ENCODE assay signal across 19 cellular contexts in genomic region chr7:90877201-90877600, GRCh38.
DNase-seq lines count a peak whose midpoint lies in the region; ATAC-seq, FAIRE-seq and TF ChIP-seq lines count a peak whose summit lies in the region.
"Had no signal": no experiment of that assay in that cellular context is flagged by ENCODE, and none has a peak within 500 bp of the region (broad histone marks: within the 10 kb centered on the region; RNA-seq: fewer than 3 reads in every experiment).

No MANE protein-coding gene starts in this region.

- intact Hi-C loops in K562 (cut with micrococcal nuclease): no loop called here
- intact Hi-C loops in uterus (cut with DNase I; ENCODE audit: low total_unique reads): no loop called here

- WGBS in K562 (ENCODE audit: insufficient coverage, low coverage, missing lambda C conversion rate): 2% methylated on average over 2 of the region's 2 CpGs

- BruUV-seq in K562 (replicated peaks; lab: Mats Ljungman, UMichigan): no TSS peak

- no peak for FAIRE-seq in K562 (lab: Jason Lieb, UNC)

- H3K4me3 ChIP-seq in K562: no peak overlapping the region
- no peak overlapping the region for H3K4me3 ChIP-seq in uterus
- H3K4me3 ChIP-seq: Peyer's patch had no signal

- no peaks in the 10 kb centered on the region for H3K36me3 ChIP-seq in K562 (ENCODE audit: control insufficient read depth, insufficient read depth, low read length)
- no peaks in the 10 kb centered on the region for H3K36me3 ChIP-seq in uterus
- H3K36me3 ChIP-seq: Peyer's patch had no signal

- no peaks in the 10 kb centered on the region for H3K9me1 ChIP-seq in K562 (ENCODE audit: control insufficient read depth, insufficient read depth, low read length)

- H3K4me1 ChIP-seq in K562 (replicated peaks in 1 of 2; ENCODE audit: control insufficient read depth in 2 of 2, insufficient read depth in 2 of 2, low read length in 2 of 2) (no peaks in the 10 kb centered on the region), uterus (no peaks in the 10 kb centered on the region)
- H3K4me1 ChIP-seq: Peyer's patch had no signal

- no peaks in the 10 kb centered on the region; the same call in 1 of the 2 replicates for H3K9me3 ChIP-seq in K562 (replicated peaks; ENCODE audit: control insufficient read depth, insufficient read depth, low read depth, low read length)
- no peaks in the 10 kb centered on the region for H3K9me3 ChIP-seq in uterus
- H3K9me3 ChIP-seq: Peyer's patch had no signal

- no peak overlapping the region for H3K9ac ChIP-seq in K562 (ENCODE audit: insufficient read depth in 1 of 2, low read depth in 2 of 2, low read length in 2 of 2)

- no peak for TF ChIP-seq RAD21 in K562 (CRISPR knock-in tag; conservative IDR thresholded peaks at IDR 0.05 in 1 of 2, IDR thresholded peaks at IDR 0.05 in 1 of 2)

- no peak overlapping the region for H3K4me2 ChIP-seq in K562 (ENCODE audit: insufficient read depth, low read length)

- POLR2A ChIA-PET in K562 (lab: Yijun Ruan, JAX): no interaction called here

- TF ChIP-seq EP300 in K562 (IDR thresholded peaks at IDR 0.05; ENCODE audit: low read length): no peak

- TF ChIP-seq CTCF in K562 (IDR thresholded peaks at IDR 0.05 in 2 of 3, conservative IDR thresholded peaks at IDR 0.05 in 1 of 3; ENCODE audit: insufficient read depth in 2 of 3, low read depth in 1 of 3, low read length in 3 of 3) (no peak), uterus (IDR thresholded peaks at IDR 0.05) (no peak)

- CTCF ChIA-PET in K562 (lab: Yijun Ruan, JAX; ENCODE audit: low intra/inter-chr PET ratio): no interaction called here

- H4K20me1 ChIP-seq in K562 (replicated peaks; ENCODE audit: control insufficient read depth, insufficient read depth, low read length): no peaks in the 10 kb centered on the region

- in situ Hi-C loops in K562 (cut with MboI): no loop called here

- no peak overlapping the region for H2AFZ ChIP-seq in K562 (ENCODE audit: low read depth, low read length)

- no peak overlapping the region for H3K27ac ChIP-seq in K562 (ENCODE audit: extremely low read depth, low read depth, low read length)
- H3K27ac ChIP-seq in uterus: no peak overlapping the region
- H3K27ac ChIP-seq: Peyer's patch had no signal

- no peaks in the 10 kb centered on the region for H3K27me3 ChIP-seq in K562 (ENCODE audit: control insufficient read depth in 2 of 2, insufficient read depth in 2 of 2, low read length in 2 of 2)
- H3K27me3 ChIP-seq in uterus: no peaks in the 10 kb centered on the region
- H3K27me3 ChIP-seq: Peyer's patch had no signal

- ATAC-seq in GM18858 (IDR thresholded peaks at IDR 0.05; ENCODE audit: unreplicated experiment) (peak; percentile 78), GM21576 (IDR thresholded peaks at IDR 0.05; ENCODE audit: unreplicated experiment) (peak; percentile 49), HG03097 (IDR thresholded peaks at IDR 0.05; ENCODE audit: low FRiP score, unreplicated experiment) (peak; percentile 89), K562 (no peak)
- ATAC-seq: activated CD8-positive, alpha-beta memory T cell treated with anti-CD3 and anti-CD28 coated beads, Interleukin-2, amount 10 ng/mL, durations not matched to agents 7 days and 5 days; HCT116; left ventricle myocardium superior; WTC11 had no signal

- DNase-seq in K562 (ENCODE audit: extremely low read depth in 1 of 4, low spot score in 3 of 4) (no peak), putamen (ENCODE audit: low spot score) (no peak), hippocampal formation (lab: John Stamatoyannopoulos, UW) (no peak), uterus (no peak), SW480 (ENCODE audit: low spot score) (no peak)
- DNase-seq: activated CD8-positive, alpha-beta memory T cell treated with anti-CD3 and anti-CD28 coated beads, Interleukin-2, amount 10 ng/mL, durations not matched to agents 7 days and 5 days; activated naive CD4-positive, alpha-beta T cell; DMS 273 treated with DMSO at 0.1 percent for 48 hours; left ventricle myocardium superior; naive B cell; NCI-H187 treated with DMSO at 0.1 percent for 48 hours; NCI-H526; Peyer's patch; SW 1271 had no signal

- no peaks in the 10 kb centered on the region for H3K79me2 ChIP-seq in K562 (ENCODE audit: control insufficient read depth, insufficient read depth, low read length)

- TF ChIP-seq POLR2A in K562 (conservative IDR thresholded peaks at IDR 0.05) (no peak), uterus (IDR thresholded peaks at IDR 0.05) (no peak)

TF ChIP-seq in K562, 482 proteins besides CTCF, POLR2A, EP300 and RAD21:
- TF ChIP-seq FOXP4 (CRISPR knock-in tag; IDR thresholded peaks at IDR 0.05; ENCODE audit: borderline replicate concordance) (no peak), ZNF316 (IDR thresholded peaks at IDR 0.05) (peak; percentile 30; the same call in 1 of the 2 replicates), GABPB2 (CRISPR knock-in tag; conservative IDR thresholded peaks at IDR 0.05) (no peak)
TF ChIP-seq in K562: peak in this region for 1.
